In the genomic region with DNA sequence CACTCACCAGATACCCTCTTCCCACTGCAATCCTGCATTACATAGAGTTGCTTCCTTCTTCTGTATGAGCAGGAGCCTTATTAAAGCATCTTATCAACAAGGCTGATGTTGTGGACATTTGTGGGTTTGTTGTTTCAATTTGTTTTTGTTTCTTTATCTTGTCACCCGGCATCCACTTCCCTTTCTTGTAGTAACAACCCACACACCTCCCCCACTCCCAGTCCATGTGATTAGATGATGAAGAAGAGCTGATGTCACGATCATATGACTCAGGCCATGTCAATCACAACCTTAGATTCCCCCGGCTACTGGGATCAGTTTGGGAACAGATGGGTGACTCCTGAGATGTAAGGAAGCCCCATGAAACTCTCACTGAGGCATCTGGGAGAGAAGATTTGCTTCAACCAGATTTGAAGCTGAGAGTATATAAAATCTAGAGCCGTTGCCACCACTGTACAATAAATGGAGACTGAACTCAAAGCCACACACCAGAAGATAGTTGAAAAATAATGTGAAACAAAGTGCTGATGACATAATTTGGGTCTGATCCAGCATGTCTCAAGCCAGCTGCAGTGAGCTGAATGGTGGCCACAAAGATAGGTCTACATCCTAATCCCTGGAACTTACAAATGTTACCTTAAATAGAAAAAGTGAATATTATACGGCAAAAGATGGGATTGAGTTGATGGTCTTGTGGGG, we compare ENCODE assay signal across 11 cellular contexts. TPM values are rescaled to one million over a fixed set of nuclear protein-coding genes. Genes with fewer than 3 reads are reported as not detected.
DNase-seq lines count a peak whose midpoint lies in the region; ATAC-seq, FAIRE-seq and TF ChIP-seq lines count a peak whose summit lies in the region.
"Had no signal": no experiment of that assay in that cellular context is flagged by ENCODE, and none has a peak within 500 bp of the region (broad histone marks: within the 10 kb centered on the region; RNA-seq: fewer than 3 reads in every experiment).

No MANE protein-coding gene starts in this region.

- H3K27ac ChIP-seq in H1 (ENCODE audit: low read depth, low read length) (no peak overlapping the region), layer of hippocampus (ENCODE audit: low read depth, low read length) (peak overlapping the region; percentile 47)
- H3K27ac ChIP-seq: thyroid gland had no signal

- WGBS in H1 (ENCODE audit: extremely low coverage in 1 of 2, insufficient coverage in 1 of 2, insufficient read length in 1 of 2, insufficient replicate concordance in 2 of 2, low coverage in 1 of 2, low lambda C conversion rate in 2 of 2, missing lambda C conversion rate in 1 of 2), 2 experiments: 83% methylated on average over 5 of the region's 5 CpGs; no CpG with 5 or more reads in 1 of the 2 experiments

- no peak overlapping the region for H3K9ac ChIP-seq in H1 (replicated peaks in 1 of 4; ENCODE audit: extremely low read depth in 1 of 4, low read depth in 3 of 4, low read length in 3 of 4)

- no peak for FAIRE-seq in H1 (lab: Jason Lieb, UNC)
- FAIRE-seq: A204.1 had no signal

- no peak overlapping the region for H3K18ac ChIP-seq in H1 (ENCODE audit: extremely low read depth, low read length)

- no peak overlapping the region for H2BK120ac ChIP-seq in H1 (replicated peaks; ENCODE audit: low read depth, low read length)

- POLR2A ChIA-PET in H1 (lab: Charles Lee; ENCODE audit: partially characterized antibody): no interaction called here

- H2BK12ac ChIP-seq in H1 (ENCODE audit: low read depth, low read length): no peak overlapping the region

- no peak overlapping the region for H2BK15ac ChIP-seq in H1 (ENCODE audit: low read length)

- H3K4me3 ChIP-seq in H1 (ENCODE audit: extremely low read depth in 1 of 4, insufficient read depth in 2 of 4, low read depth in 3 of 4, low read length in 4 of 4): no peak overlapping the region
- H3K4me3 ChIP-seq: thyroid gland had no signal

- H3K27me3 ChIP-seq in H1 (replicated peaks in 1 of 4; ENCODE audit: control insufficient read depth in 3 of 4, extremely low read depth in 1 of 4, insufficient read depth in 3 of 4, low read length in 3 of 4) (no peaks in the 10 kb centered on the region), layer of hippocampus (ENCODE audit: control insufficient read depth, insufficient read depth, low read length) (no peaks in the 10 kb centered on the region)
- H3K27me3 ChIP-seq: thyroid gland had no signal

- intact Hi-C loops in Right ventricle myocardium inferior (cut with DNase I): no loop called here
- intact Hi-C loops in cardiac septum (cut with DNase I): no loop called here

- TF ChIP-seq EP300 in H1 (IDR thresholded peaks at IDR 0.05; ENCODE audit: borderline replicate concordance in 1 of 2, low read depth in 2 of 2, low read length in 2 of 2): no peak

- no peak for DNase-seq in Right ventricle myocardium inferior (ENCODE audit: missing footprints)
- no peak for DNase-seq in cardiac septum (ENCODE audit: low spot score)
- no peak for DNase-seq in H1 (ENCODE audit: low read depth in 1 of 2, low spot score in 2 of 2)
- no peak for DNase-seq in NCI-H510A (lab: John Stamatoyannopoulos, UW)
- DNase-seq in activated CD8-positive, alpha-beta memory T cell treated with anti-CD3 and anti-CD28 coated beads, Interleukin-2, amount 50 U/mL, for 4 hours: no peak
- no peak for DNase-seq in D341Med (ENCODE audit: low spot score)
- DNase-seq: activated naive CD8-positive, alpha-beta T cell treated with anti-CD3 and anti-CD28 coated beads, Interleukin-2, amount 10 ng/mL, durations not matched to agents 7 days and 5 days had no signal

- no peaks in the 10 kb centered on the region for H3K9me3 ChIP-seq in H1 (ENCODE audit: insufficient read depth in 2 of 2, low read depth in 1 of 2, low read length in 1 of 2)
- H3K9me3 ChIP-seq: thyroid gland had no signal

- H4K5ac ChIP-seq in H1 (ENCODE audit: insufficient read length, low read depth, low read length): no peak overlapping the region

- no peak overlapping the region for H3K23ac ChIP-seq in H1 (ENCODE audit: insufficient read length)

- H2BK5ac ChIP-seq in H1 (ENCODE audit: low read depth, low read length): no peak overlapping the region

- no peaks in the 10 kb centered on the region for H3K79me1 ChIP-seq in H1 (ENCODE audit: low read depth, low read length)

- TF ChIP-seq POLR2A in H1 (IDR thresholded peaks at IDR 0.05; ENCODE audit: control extremely low read depth in 1 of 2, low read depth in 2 of 2, low read length in 2 of 2): no peak
- TF ChIP-seq POLR2A in GM18505 (IDR thresholded peaks at IDR 0.05; ENCODE audit: borderline replicate concordance, extremely low read depth, insufficient read depth, insufficient read length): no peak

- TF ChIP-seq RAD21 in H1 (IDR thresholded peaks at IDR 0.05 in 1 of 2, conservative IDR thresholded peaks at IDR 0.05 in 1 of 2; ENCODE audit: low read depth in 2 of 2, low read length in 2 of 2): no peak

- H4K91ac ChIP-seq in H1 (replicated peaks; ENCODE audit: insufficient read length, low read length): no peak overlapping the region

- no peak overlapping the region for H2AK5ac ChIP-seq in H1 (ENCODE audit: low read depth, low read length)

- H3K14ac ChIP-seq in H1 (ENCODE audit: insufficient read length): no peak overlapping the region

- ATAC-seq in Right ventricle myocardium inferior (peak; percentile 67), GM18505 (IDR thresholded peaks at IDR 0.05; ENCODE audit: unreplicated experiment) (no peak)

- no peak overlapping the region for H2AFZ ChIP-seq in H1 (ENCODE audit: low read length)

- H3K56ac ChIP-seq in H1 (replicated peaks; ENCODE audit: insufficient read length, low read depth, low read length): no peak overlapping the region

- H3K4me2 ChIP-seq in H1 (ENCODE audit: insufficient read depth in 1 of 2, low read depth in 2 of 2, low read length in 2 of 2): no peak overlapping the region

- H3K4me1 ChIP-seq in H1 (replicated peaks in 1 of 4; ENCODE audit: control insufficient read depth in 3 of 4, insufficient read depth in 4 of 4, low read length in 3 of 4): no peaks in the 10 kb centered on the region
- H3K4me1 ChIP-seq: thyroid gland had no signal

- no peaks in the 10 kb centered on the region for H3K23me2 ChIP-seq in H1 (ENCODE audit: low read depth, low read length)

- CTCF ChIA-PET in H1 (lab: Charles Lee; ENCODE audit: partially characterized antibody): interaction anchor here (0.6 to 4.0 kb wide), 29 partner anchors 8 to 531 kb away, joined by 3 to 40 read pairs (median 4); partner anchors contain the start of gene KDR

- H3K79me2 ChIP-seq in H1 (ENCODE audit: control insufficient read depth in 1 of 2, insufficient read depth in 2 of 2, low read length in 2 of 2): no peaks in the 10 kb centered on the region

- H3K4ac ChIP-seq in H1 (replicated peaks; ENCODE audit: insufficient read length, low read depth, low read length): no peak overlapping the region

- TF ChIP-seq CTCF in H1 (IDR thresholded peaks at IDR 0.05; ENCODE audit: control extremely low read depth in 1 of 3, insufficient read depth in 1 of 3, low read depth in 1 of 3, low read length in 3 of 3): no peak

- H4K8ac ChIP-seq in H1 (ENCODE audit: extremely low read depth, insufficient read depth, low read length): no peak overlapping the region

- H3K36me3 ChIP-seq in H1 (ENCODE audit: control insufficient read depth in 2 of 4, insufficient read depth in 4 of 4, low read length in 3 of 4): no peaks in the 10 kb centered on the region; a peak in 1 of 8 replicates
- H3K36me3 ChIP-seq: thyroid gland had no signal

- H2BK20ac ChIP-seq in H1 (ENCODE audit: low read length): peak overlapping the region; percentile 92; the same call in 1 of the 2 replicates

- H4K20me1 ChIP-seq in H1 (replicated peaks in 1 of 2; ENCODE audit: control insufficient read depth in 1 of 2, insufficient read depth in 2 of 2, low read length in 2 of 2): no peaks in the 10 kb centered on the region

TF ChIP-seq in H1, 55 proteins besides CTCF, POLR2A, EP300 and RAD21:
- TF ChIP-seq JUN (IDR thresholded peaks at IDR 0.05; ENCODE audit: low read depth, low read length) (no peak), NANOG (IDR thresholded peaks at IDR 0.05; ENCODE audit: insufficient read depth, low read depth, low read length, poor library complexity, severe bottlenecking) (no peak), CEBPB (IDR thresholded peaks at IDR 0.05; ENCODE audit: low read depth, low read length) (no peak), CBX5 (IDR thresholded peaks at IDR 0.05; ENCODE audit: low read depth, low read length) (no peak), GTF2F1 (IDR thresholded peaks at IDR 0.05; ENCODE audit: borderline replicate concordance, low read depth, low read length) (no peak)
- TF ChIP-seq, protein P1, sequence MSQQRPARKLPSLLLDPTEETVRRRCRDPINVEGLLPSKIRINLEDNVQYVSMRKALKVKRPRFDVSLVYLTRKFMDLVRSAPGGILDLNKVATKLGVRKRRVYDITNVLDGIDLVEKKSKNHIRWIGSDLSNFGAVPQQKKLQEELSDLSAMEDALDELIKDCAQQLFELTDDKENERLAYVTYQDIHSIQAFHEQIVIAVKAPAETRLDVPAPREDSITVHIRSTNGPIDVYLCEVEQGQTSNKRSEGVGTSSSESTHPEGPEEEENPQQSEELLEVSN (IDR thresholded peaks at IDR 0.05): no peak

RNA-seq across cellular contexts. Expression of gene SRD5A3, which starts 34.1 kb away (rescaled TPM):
- total RNA-seq in Right ventricle myocardium inferior (9.5 TPM), cardiac septum (7.3 TPM)
- 19.4 and 19.6 TPM in 2 replicates for total RNA-seq in H1 (2021; fragmentation: NEBNext Ultra II Directional; extraction: Animal tissue kit (Norgen Biotek cat#: 25700))
- 16.4 and 34.6 TPM in 2 replicates for polyA plus RNA-seq in H1 (2011; rRNA removed)
- polyA plus RNA-seq in H1 (2011; cell fraction: cytosol; rRNA removed): 12.9 TPM
- polyA plus RNA-seq in H1 (2011; cell fraction: nucleus; rRNA removed): 6.5 TPM
- polyA plus RNA-seq in H1 (2012, experiment 1 of 2): 16.0 to 26.6 TPM (median 25.0 TPM) in 4 replicates
- 12.9 TPM for polyA plus RNA-seq in H1 (2012, experiment 2 of 2)
- 34.3 TPM for polyA plus RNA-seq in H1 (2013, experiment 1 of 2)
- polyA plus RNA-seq in H1 (2013, experiment 2 of 2): 45.3 TPM
- polyA minus RNA-seq in H1 (2011; rRNA and poly(A)+ RNA removed): 23.1 and 37.4 TPM in 2 replicates
- 8.6 TPM for polyA minus RNA-seq in H1 (2011; cell fraction: cytosol; rRNA and poly(A)+ RNA removed)
- 5.8 TPM for polyA minus RNA-seq in H1 (2011; cell fraction: nucleus; rRNA and poly(A)+ RNA removed)
